35 cellular contexts compared by ENCODE assay signal in genomic region chr14:37237735-37238200, GRCh38.
"Had no signal": no experiment of that assay in that cellular context is flagged by ENCODE, and none has a peak within 500 bp of the region (broad histone marks: within the 10 kb centered on the region; RNA-seq: fewer than 3 reads in every experiment).

No MANE protein-coding gene starts in this region.

- H3K27me3 ChIP-seq: MG63 had no signal

- H3K4me3 ChIP-seq: MG63 had no signal

- H3K27ac ChIP-seq: KMS-11 had no signal

- H3K4me2 ChIP-seq: KMS-11 had no signal

- H3K9me3 ChIP-seq: MG63 had no signal

- H3K36me3 ChIP-seq: MG63 had no signal

- DNase-seq: Karpas-422, Kasumi-1, MG63, MM.1S, MV-4-11, NCI-H1048, NCI-H1092, NCI-H1092 treated with DMSO at 0.1 percent for 48 hours, NCI-H1105, NCI-H1105 treated with DMSO at 0.1 percent for 48 hours, NCI-H1417, NCI-H1417 treated with DMSO at 0.1 percent for 48 hours, NCI-H1436, NCI-H1436 treated with DMSO at 0.1 percent for 48 hours, NCI-H146, NCI-H1694, NCI-H1694 treated with DMSO at 0.1 percent for 48 hours, NCI-H187, NCI-H187 treated with DMSO at 0.1 percent for 48 hours, NCI-H1930, NCI-H2029, NCI-H2029 treated with DMSO at 0.1 percent for 48 hours, NCI-H2081, NCI-H2081 treated with DMSO at 0.1 percent for 48 hours, NCI-H2107, NCI-H2171, NCI-H2171 treated with DMSO at 0.1 percent for 48 hours, NCI-H2227 treated with DMSO at 0.1 percent for 48 hours, NCI-H345, NCI-H446, NCI-H446 treated with DMSO at 0.1 percent for 48 hours, NCI-H510A, NCI-H510A treated with DMSO at 0.1 percent for 48 hours, NCI-H524 had no signal

- H3K9ac ChIP-seq: KMS-11 had no signal
